ENCODE assay signal across 9 cellular contexts in genomic region chr17:3602499-3602898, GRCh38. TPM values are rescaled to one million over a fixed set of nuclear protein-coding genes. Genes with fewer than 3 reads are reported as not detected.
A peak's percentile ranks its signal among the peaks of the same experiment; 100 is the strongest.
DNase-seq lines count a peak whose midpoint lies in the region; ATAC-seq, FAIRE-seq and TF ChIP-seq lines count a peak whose summit lies in the region.
"Had no signal": no experiment of that assay in that cellular context is flagged by ENCODE, and none has a peak within 500 bp of the region (broad histone marks: within the 10 kb centered on the region; RNA-seq: fewer than 3 reads in every experiment).

No MANE protein-coding gene starts in this region.

- no peak overlapping the region for H2BK20ac ChIP-seq in H1 (ENCODE audit: low read length)

- no peaks in the 10 kb centered on the region for H3K27me3 ChIP-seq in H1 (replicated peaks in 1 of 4; ENCODE audit: control insufficient read depth in 3 of 4, extremely low read depth in 1 of 4, insufficient read depth in 3 of 4, low read length in 3 of 4)
- H3K27me3 ChIP-seq in parathyroid adenoma (ENCODE audit: control insufficient read depth, insufficient read depth, low read length), result no peaks in the 10 kb centered on the region

- H3K4ac ChIP-seq in H1 (replicated peaks; ENCODE audit: insufficient read length, low read depth, low read length), result no peak overlapping the region

- no peak overlapping the region for H3K56ac ChIP-seq in H1 (replicated peaks; ENCODE audit: insufficient read length, low read depth, low read length)

- no peak overlapping the region for H2AK5ac ChIP-seq in H1 (ENCODE audit: low read depth, low read length)

- H3K4me3 ChIP-seq in H1 (ENCODE audit: extremely low read depth in 1 of 4, insufficient read depth in 2 of 4, low read depth in 3 of 4, low read length in 4 of 4) (no peak overlapping the region), parathyroid adenoma (ENCODE audit: low read depth, low read length) (no peak overlapping the region)

- H3K79me2 ChIP-seq in H1 (ENCODE audit: control insufficient read depth in 1 of 2, insufficient read depth in 2 of 2, low read length in 2 of 2), result no peaks in the 10 kb centered on the region
- H3K79me2 ChIP-seq in parathyroid adenoma, result no peaks in the 10 kb centered on the region

- no peak overlapping the region for H3K14ac ChIP-seq in H1 (ENCODE audit: insufficient read length)

- no peak overlapping the region for H3K4me2 ChIP-seq in H1 (ENCODE audit: insufficient read depth in 1 of 2, low read depth in 2 of 2, low read length in 2 of 2)
- H3K4me2 ChIP-seq in parathyroid adenoma (ENCODE audit: low read length), result no peak overlapping the region

- TF ChIP-seq CTCF in H1 (IDR thresholded peaks at IDR 0.05; ENCODE audit: control extremely low read depth in 1 of 3, insufficient read depth in 1 of 3, low read depth in 1 of 3, low read length in 3 of 3) (peak; percentile 40 to 80 (median 80)), parathyroid adenoma (IDR thresholded peaks at IDR 0.05) (peak; percentile 29)

- TF ChIP-seq EP300 in H1 (IDR thresholded peaks at IDR 0.05; ENCODE audit: borderline replicate concordance in 1 of 2, low read depth in 2 of 2, low read length in 2 of 2), result no peak

- H3K79me1 ChIP-seq in H1 (ENCODE audit: low read depth, low read length), result no peaks in the 10 kb centered on the region

- H3K18ac ChIP-seq in H1 (ENCODE audit: extremely low read depth, low read length), result no peak overlapping the region

- H4K5ac ChIP-seq in H1 (ENCODE audit: insufficient read length, low read depth, low read length), result no peak overlapping the region

- H3K4me1 ChIP-seq in H1 (replicated peaks in 1 of 4; ENCODE audit: control insufficient read depth in 3 of 4, insufficient read depth in 4 of 4, low read length in 3 of 4) (no peaks in the 10 kb centered on the region), parathyroid adenoma (no peaks in the 10 kb centered on the region)

- H3K36me3 ChIP-seq in H1 (ENCODE audit: control insufficient read depth in 2 of 4, insufficient read depth in 4 of 4, low read length in 3 of 4) (peaks cover 0 to 16% (median 4%) of the 10 kb centered on the region in 4 experiments; a peak in 5 of 8 replicates), parathyroid adenoma (ENCODE audit: control insufficient read depth, insufficient read depth, low read length) (no peaks in the 10 kb centered on the region)

- no peak overlapping the region for H2AFZ ChIP-seq in H1 (ENCODE audit: low read length)
- no peak overlapping the region for H2AFZ ChIP-seq in parathyroid adenoma

- TF ChIP-seq POLR2A in H1 (IDR thresholded peaks at IDR 0.05; ENCODE audit: control extremely low read depth in 1 of 2, low read depth in 2 of 2, low read length in 2 of 2), result no peak

- POLR2A ChIA-PET in H1 (lab: Charles Lee; ENCODE audit: partially characterized antibody), result interaction anchor here (1.0 to 1.9 kb wide), 5 partner anchors 11 to 52 kb away, joined by 3 to 8 read pairs (median 3); no protein-coding TSS in a partner anchor

- peaks cover 0 to 3% of the 10 kb centered on the region in 2 experiments for H4K20me1 ChIP-seq in H1 (replicated peaks in 1 of 2; ENCODE audit: control insufficient read depth in 1 of 2, insufficient read depth in 2 of 2, low read length in 2 of 2)

- H4K8ac ChIP-seq in H1 (ENCODE audit: extremely low read depth, insufficient read depth, low read length), result no peak overlapping the region

- H3K9me3 ChIP-seq in H1 (ENCODE audit: insufficient read depth in 2 of 2, low read depth in 1 of 2, low read length in 1 of 2) (peaks cover 0 to 4% of the 10 kb centered on the region in 2 experiments; a peak in 1 of 4 replicates), parathyroid adenoma (ENCODE audit: control insufficient read depth, low read length) (no peaks in the 10 kb centered on the region)

- peak; percentile 42 to 67 for TF ChIP-seq RAD21 in H1 (IDR thresholded peaks at IDR 0.05 in 1 of 2, conservative IDR thresholded peaks at IDR 0.05 in 1 of 2; ENCODE audit: low read depth in 2 of 2, low read length in 2 of 2)

- CTCF ChIA-PET in H1 (lab: Charles Lee; ENCODE audit: partially characterized antibody), result interaction anchor here (0.6 to 4.2 kb wide), 28 partner anchors 9 to 765 kb away, joined by 3 to 30 read pairs (median 4); partner anchors contain the start of genes HASPIN and P2RX5

- no peak for ATAC-seq in esophagus mucosa

- no peak overlapping the region for H2BK15ac ChIP-seq in H1 (ENCODE audit: low read length)

- 70% methylated on average over 16 of the region's 16 CpGs; no CpG with 5 or more reads in 1 of the 2 experiments for WGBS in H1 (ENCODE audit: extremely low coverage in 1 of 2, insufficient coverage in 1 of 2, insufficient read length in 1 of 2, insufficient replicate concordance in 2 of 2, low coverage in 1 of 2, low lambda C conversion rate in 2 of 2, missing lambda C conversion rate in 1 of 2), 2 experiments

- no peak overlapping the region for H3K27ac ChIP-seq in H1 (ENCODE audit: low read depth, low read length)
- no peak overlapping the region for H3K27ac ChIP-seq in parathyroid adenoma

- no peak overlapping the region for H3K9ac ChIP-seq in H1 (replicated peaks in 1 of 4; ENCODE audit: extremely low read depth in 1 of 4, low read depth in 3 of 4, low read length in 3 of 4)
- no peak overlapping the region for H3K9ac ChIP-seq in parathyroid adenoma

- H2BK5ac ChIP-seq in H1 (ENCODE audit: low read depth, low read length), result peak overlapping the region; percentile 31; the same call in 1 of the 2 replicates

- H2BK120ac ChIP-seq in H1 (replicated peaks; ENCODE audit: low read depth, low read length), result no peak overlapping the region

- H3K23ac ChIP-seq in H1 (ENCODE audit: insufficient read length), result no peak overlapping the region

- no peak overlapping the region for H2BK12ac ChIP-seq in H1 (ENCODE audit: low read depth, low read length)

- DNase-seq in SIG-M5 treated with dmso at 0.1 percent for 504 hours (lab: John Stamatoyannopoulos, UW; ENCODE audit: unreplicated experiment) (peak; percentile 2), SIG-M5 (lab: John Stamatoyannopoulos, UW) (no peak), NCI-H82 treated with DMSO at 0.1 percent for 48 hours (lab: John Stamatoyannopoulos, UW; ENCODE audit: unreplicated experiment) (peak; percentile 9), H1 (ENCODE audit: low read depth in 1 of 2, low spot score in 2 of 2) (peak in 1 of 2 experiments; percentile 64), epidermal melanocyte (ENCODE audit: insufficient read length, low spot score) (no peak), NCI-H2081 (lab: John Stamatoyannopoulos, UW) (no peak)

- FAIRE-seq in H1 (lab: Jason Lieb, UNC), result peak; percentile 65
- FAIRE-seq: G401.6 had no signal

- H4K91ac ChIP-seq in H1 (replicated peaks; ENCODE audit: insufficient read length, low read length), result no peak overlapping the region

- no peaks in the 10 kb centered on the region for H3K23me2 ChIP-seq in H1 (ENCODE audit: low read depth, low read length)

TF ChIP-seq in H1, 55 proteins besides CTCF, POLR2A, EP300 and RAD21 (continues in another document):
- no peak for TF ChIP-seq SIRT6 (IDR thresholded peaks at IDR 0.05; ENCODE audit: low read length)
- no peak for TF ChIP-seq MAFK (IDR thresholded peaks at IDR 0.05; ENCODE audit: low read depth, low read length)
- TF ChIP-seq RBBP5 (IDR thresholded peaks at IDR 0.05; ENCODE audit: borderline replicate concordance, low read depth, low read length), result no peak
- no peak for TF ChIP-seq CEBPB (IDR thresholded peaks at IDR 0.05; ENCODE audit: low read depth, low read length)

RNA-seq across cellular contexts. Expression of gene TRPV1, which starts 6.7 kb away (rescaled TPM):
- 2.5 and 3.0 TPM in 2 replicates for total RNA-seq in H1 (2021; fragmentation: NEBNext Ultra II Directional; extraction: Animal tissue kit (Norgen Biotek cat#: 25700))
- polyA plus RNA-seq in H1 (2011; rRNA removed), result 3.0 and 3.5 TPM in 2 replicates
- polyA plus RNA-seq in H1 (2011; cell fraction: cytosol; rRNA removed), result 3.4 TPM
- polyA plus RNA-seq in H1 (2011; cell fraction: nucleus; rRNA removed), result 10.8 TPM
- 2.8 to 3.6 TPM (median 3.5 TPM) in 4 replicates for polyA plus RNA-seq in H1 (2012, experiment 1 of 2)
- 1.5 TPM for polyA plus RNA-seq in H1 (2012, experiment 2 of 2)
- 2.1 TPM for polyA plus RNA-seq in H1 (2013, experiment 1 of 2)
- 1.9 TPM for polyA plus RNA-seq in H1 (2013, experiment 2 of 2)
- polyA minus RNA-seq in H1 (2011; rRNA and poly(A)+ RNA removed), result 3.5 and 4.8 TPM in 2 replicates
- polyA minus RNA-seq in H1 (2011; cell fraction: cytosol; rRNA and poly(A)+ RNA removed), result 0.88 TPM
- 3.9 TPM for polyA minus RNA-seq in H1 (2011; cell fraction: nucleus; rRNA and poly(A)+ RNA removed)
- 0.96 TPM for total RNA-seq in esophagus mucosa

RNA-seq across cellular contexts. Expression of gene SHPK, which starts 33.6 kb away (rescaled TPM):
- total RNA-seq in H1 (2021; fragmentation: NEBNext Ultra II Directional; extraction: Animal tissue kit (Norgen Biotek cat#: 25700)), result 36.7 and 37.3 TPM in 2 replicates
- 28.6 and 35.5 TPM in 2 replicates for polyA plus RNA-seq in H1 (2011; rRNA removed)
- 31.3 TPM for polyA plus RNA-seq in H1 (2011; cell fraction: cytosol; rRNA removed)
- 30.6 TPM for polyA plus RNA-seq in H1 (2011; cell fraction: nucleus; rRNA removed)
- polyA plus RNA-seq in H1 (2012, experiment 1 of 2), result 23.2 to 29.6 TPM (median 26.8 TPM) in 4 replicates
- 30.1 TPM for polyA plus RNA-seq in H1 (2012, experiment 2 of 2)
- polyA plus RNA-seq in H1 (2013, experiment 1 of 2), result 17.8 TPM
- 18.5 TPM for polyA plus RNA-seq in H1 (2013, experiment 2 of 2)
- polyA minus RNA-seq in H1 (2011; rRNA and poly(A)+ RNA removed), result 52.4 and 60.5 TPM in 2 replicates
- 28.8 TPM for polyA minus RNA-seq in H1 (2011; cell fraction: cytosol; rRNA and poly(A)+ RNA removed)
- 26.7 TPM for polyA minus RNA-seq in H1 (2011; cell fraction: nucleus; rRNA and poly(A)+ RNA removed)
- 11.2 TPM for total RNA-seq in esophagus mucosa

RNA-seq across cellular contexts. Expression of gene CTNS, which starts 34.1 kb away (rescaled TPM):
- total RNA-seq in H1 (2021; fragmentation: NEBNext Ultra II Directional; extraction: Animal tissue kit (Norgen Biotek cat#: 25700)), result 12.9 and 16.4 TPM in 2 replicates
- polyA plus RNA-seq in H1 (2011; rRNA removed), result 11.6 and 13.1 TPM in 2 replicates
- polyA plus RNA-seq in H1 (2011; cell fraction: cytosol; rRNA removed), result 11.9 TPM
- polyA plus RNA-seq in H1 (2011; cell fraction: nucleus; rRNA removed), result 22.3 TPM
- polyA plus RNA-seq in H1 (2012, experiment 1 of 2), result 13.0 to 16.4 TPM (median 15.1 TPM) in 4 replicates
- polyA plus RNA-seq in H1 (2012, experiment 2 of 2), result 19.1 TPM
- 22.0 TPM for polyA plus RNA-seq in H1 (2013, experiment 1 of 2)
- 21.1 TPM for polyA plus RNA-seq in H1 (2013, experiment 2 of 2)
- polyA minus RNA-seq in H1 (2011; rRNA and poly(A)+ RNA removed), result 12.1 and 12.4 TPM in 2 replicates
- polyA minus RNA-seq in H1 (2011; cell fraction: cytosol; rRNA and poly(A)+ RNA removed), result 6.5 TPM
- polyA minus RNA-seq in H1 (2011; cell fraction: nucleus; rRNA and poly(A)+ RNA removed), result 13.1 TPM
- 4.9 TPM for total RNA-seq in esophagus mucosa

RNA-seq across cellular contexts. Expression of gene TRPV3, which starts 44.9 kb away (rescaled TPM):
- 0.40 and 0.56 TPM in 2 replicates for total RNA-seq in H1 (2021; fragmentation: NEBNext Ultra II Directional; extraction: Animal tissue kit (Norgen Biotek cat#: 25700))
- polyA plus RNA-seq in H1 (2011; rRNA removed), result 1.0 and 1.1 TPM in 2 replicates
- polyA plus RNA-seq in H1 (2011; cell fraction: cytosol; rRNA removed), result 1.6 TPM
- 3.0 TPM for polyA plus RNA-seq in H1 (2011; cell fraction: nucleus; rRNA removed)
- polyA plus RNA-seq in H1 (2012, experiment 1 of 2), result 0.55 to 0.91 TPM (median 0.73 TPM) in 4 replicates
- 0.12 TPM for polyA plus RNA-seq in H1 (2012, experiment 2 of 2)
- 0.36 TPM for polyA plus RNA-seq in H1 (2013, experiment 1 of 2)
- 0.28 TPM for polyA plus RNA-seq in H1 (2013, experiment 2 of 2)
- polyA minus RNA-seq in H1 (2011; rRNA and poly(A)+ RNA removed), result 1.9 and 5.2 TPM in 2 replicates
- 1.3 TPM for polyA minus RNA-seq in H1 (2011; cell fraction: cytosol; rRNA and poly(A)+ RNA removed)
- polyA minus RNA-seq in H1 (2011; cell fraction: nucleus; rRNA and poly(A)+ RNA removed), result 1.9 TPM
- total RNA-seq in esophagus mucosa, result 1.3 TPM

Comparison
In these comparisons a context has a peak if more than half of its experiments do, and no peak if none do; other contexts are left out.
1. DNase-seq: peak in SIG-M5 treated with dmso at 0.1 percent for 504 hours (single experiment) and NCI-H82 treated with DMSO at 0.1 percent for 48 hours (single experiment); none in SIG-M5 (single experiment), epidermal melanocyte (single experiment) and NCI-H2081 (0 of 2).